ENCODE assay signal across 8 cellular contexts in genomic region chr16:88856828-88857727, GRCh38. TPM values are rescaled to one million over a fixed set of nuclear protein-coding genes. Genes with fewer than 3 reads are reported as not detected.
A peak's percentile ranks its signal among the peaks of the same experiment; 100 is the strongest.
DNase-seq lines count a peak whose midpoint lies in the region; ATAC-seq and TF ChIP-seq lines count a peak whose summit lies in the region.

Gene GALNS, minus strand, starts transcription at chr16:88856947. Its CDS starts 70 bp downstream, at chr16:88856877.
Gene TRAPPC2L, plus strand, starts transcription at chr16:88857127. Its CDS starts 24 bp downstream, at chr16:88857151.

- intact Hi-C loops in spleen (cut with DNase I; ENCODE audit: low total_unique reads) = loop anchor here (5.0 kb wide), 1 partner anchor 45 kb away; the partner anchor contains the start of gene APRT

- TF ChIP-seq CTCF in spleen (IDR thresholded peaks at IDR 0.05 in 8 of 11, conservative IDR thresholded peaks at IDR 0.05 in 3 of 11) = peak in 1 of 11 experiments; percentile 21

- ATAC-seq in GM19023 (IDR thresholded peaks at IDR 0.05; ENCODE audit: unreplicated experiment) (peak; percentile 76), HG03280 (IDR thresholded peaks at IDR 0.05; ENCODE audit: unreplicated experiment) (peak; percentile 88)

- peak in 1 of 3 donors; percentile 68 for TF ChIP-seq POLR2A in spleen (IDR thresholded peaks at IDR 0.05)

- H3K27me3 ChIP-seq in spleen (replicated peaks in 1 of 7) = no peaks in the 10 kb centered on the region

- no peaks in the 10 kb centered on the region for H3K9me3 ChIP-seq in spleen

- peak within 1 kb of the TSS; percentile 90 to 100 (median 97) for H3K4me3 ChIP-seq in spleen

- peaks cover 32 to 80% (median 67%) of the 10 kb centered on the region in 6 donors for H3K4me1 ChIP-seq in spleen

- H3K36me3 ChIP-seq in spleen = peaks cover 0 to 49% (median 31%) of the 10 kb centered on the region in 6 donors

- WGBS in spleen, 5 donors = 0 to 1% (median 1%) methylated on average over 13 to 87 of the region's 87 CpGs

- peak; percentile 100 for DNase-seq in AG08396 (ENCODE audit: low spot score)
- DNase-seq in NCI-H345 treated with DMSO at 0.1 percent for 48 hours (lab: John Stamatoyannopoulos, UW; ENCODE audit: unreplicated experiment) = peak; percentile 85
- DNase-seq in activated CD4-positive, CD25-positive, alpha-beta regulatory T cell (lab: John Stamatoyannopoulos, UW) = peak; percentile 98 to 99 (median 99)
- DNase-seq in caudate nucleus (lab: John Stamatoyannopoulos, UW) = peak; percentile 71 to 99 (median 97)
- peak; percentile 93 for DNase-seq in inferior parietal cortex (ENCODE audit: extremely low spot score)
- DNase-seq in spleen = peak; percentile 99

- peak within 1 kb of the TSS; percentile 95 for H3K27ac ChIP-seq in caudate nucleus (ENCODE audit: low read depth, low read length)
- H3K27ac ChIP-seq in spleen = peak within 1 kb of the TSS; percentile 69 to 94 (median 88)

RNA-seq across cellular contexts. Expression of gene GALNS, which starts in this region (rescaled TPM):
- 10 to 100 TPM; 37.6 to 71.6 (median 53.4) TPM for total RNA-seq in spleen
- 10 to 100 TPM in 2 of 3 donors, 1 to 10 TPM in 1; 9.7 to 19.5 (median 11.1) TPM for polyA plus RNA-seq in spleen

RNA-seq across cellular contexts. Expression of gene TRAPPC2L, which starts in this region (rescaled TPM):
- 10 to 100 TPM; 28.9 to 44.1 (median 38.6) TPM for total RNA-seq in spleen
- 10 to 100 TPM; 55.0 to 87.5 (median 74.2) TPM for polyA plus RNA-seq in spleen

Comparison
In these comparisons a context has a peak if more than half of its experiments do, and no peak if none do; other contexts are left out.
1. Peak in every context shown above with its lines: DNase-seq, ATAC-seq, H3K4me3 ChIP-seq and H3K27ac ChIP-seq.